17 cellular contexts compared by ENCODE assay signal in genomic region chr15:29942548-29942947, GRCh38.
DNase-seq lines count a peak whose midpoint lies in the region; ATAC-seq and TF ChIP-seq lines count a peak whose summit lies in the region.
"Had no signal": no experiment of that assay in that cellular context is flagged by ENCODE, and none has a peak within 500 bp of the region (broad histone marks: within the 10 kb centered on the region; RNA-seq: fewer than 3 reads in every experiment).

No MANE protein-coding gene starts in this region.

- H3K4me3 ChIP-seq in GM23338 = no peak overlapping the region
- H3K4me3 ChIP-seq in right lobe of liver = peak overlapping the region in 2 of 3 donors; percentile 3 to 14
- H3K4me3 ChIP-seq: K562, SJSA1 had no signal

- peaks cover 3% of the 10 kb centered on the region; the same call in 2 of the 3 replicates for H3K4me1 Mint-ChIP-seq in GM23338
- no peaks in the 10 kb centered on the region for H3K4me1 Mint-ChIP-seq in activated T-helper 1 cell treated with anti-CD3 and anti-CD28 coated beads, Interleukin-12 subunit alpha, Interleukin-12 subunit beta, Interleukin-2, Interleukin-4 antibody, amounts not matched to agents 30 ng/mL and 10 ng/mL and 1 ng/mL, durations not matched to agents 14 hours and 24 hours and 36 hours (ENCODE audit: low read depth)
- H3K4me1 Mint-ChIP-seq: CD14-positive monocyte had no signal

- H3K36me3 ChIP-seq in GM23338 (ENCODE audit: insufficient read depth) (no peaks in the 10 kb centered on the region), right lobe of liver (no peaks in the 10 kb centered on the region)
- H3K36me3 ChIP-seq: SJSA1 had no signal

- no peaks in the 10 kb centered on the region for H4K20me1 ChIP-seq in GM23338 (replicated peaks; ENCODE audit: insufficient read depth)

- no peak overlapping the region for H3K4me3 Mint-ChIP-seq in GM23338
- H3K4me3 Mint-ChIP-seq in activated T-helper 1 cell treated with anti-CD3 and anti-CD28 coated beads, Interleukin-12 subunit alpha, Interleukin-12 subunit beta, Interleukin-2, Interleukin-4 antibody, amounts not matched to agents 30 ng/mL and 10 ng/mL and 1 ng/mL, durations not matched to agents 14 hours and 24 hours and 36 hours = no peak overlapping the region
- H3K4me3 Mint-ChIP-seq: CD14-positive monocyte had no signal

- H3K4me1 ChIP-seq in GM23338 (ENCODE audit: insufficient read depth) = no peaks in the 10 kb centered on the region
- H3K4me1 ChIP-seq in right lobe of liver = peaks cover 0 to 8% (median 3%) of the 10 kb centered on the region in 4 donors

- no peaks in the 10 kb centered on the region for H3K27me3 ChIP-seq in GM23338 (ENCODE audit: insufficient read depth)
- no peaks in the 10 kb centered on the region for H3K27me3 ChIP-seq in right lobe of liver
- H3K27me3 ChIP-seq: SJSA1 had no signal

- no peak overlapping the region for H3K27ac ChIP-seq in GM23338 (ENCODE audit: low read depth)
- no peak overlapping the region for H3K27ac ChIP-seq in right lobe of liver
- H3K27ac ChIP-seq in temporal lobe (ENCODE audit: low read depth, low read length) = peak overlapping the region; percentile 88
- H3K27ac ChIP-seq: SJSA1 had no signal

- 33% methylated on average over 6 of the region's 7 CpGs for WGBS in right lobe of liver (ENCODE audit: insufficient coverage, low coverage, low lambda C conversion rate, missing lambda C conversion rate)

- TF ChIP-seq POLR2A in right lobe of liver (IDR thresholded peaks at IDR 0.05) = no peak

- no peaks in the 10 kb centered on the region for H3K9me2 ChIP-seq in GM23338 (ENCODE audit: insufficient read depth)

- H3F3A ChIP-seq in GM23338 (replicated peaks; ENCODE audit: low read depth) = no peaks in the 10 kb centered on the region

- ATAC-seq in GM23338 (no peak), right lobe of liver (peak; percentile 91 to 97 (median 96)), HG02981 (IDR thresholded peaks at IDR 0.05; ENCODE audit: unreplicated experiment) (no peak), GM18519 (IDR thresholded peaks at IDR 0.05; ENCODE audit: low FRiP score, unreplicated experiment) (no peak)

- no peak overlapping the region for H3K4me2 ChIP-seq in GM23338

- H3K9me3 ChIP-seq in right lobe of liver = no peaks in the 10 kb centered on the region

- intact Hi-C loops in right lobe of liver (cut with DNase I) = no loop called here
- intact Hi-C loops in activated T-helper 1 cell treated with anti-CD3 and anti-CD28 coated beads, Interleukin-12 subunit alpha, Interleukin-12 subunit beta, Interleukin-2, Interleukin-4 antibody, amounts not matched to agents 30 ng/mL and 10 ng/mL and 1 ng/mL, durations not matched to agents 14 hours and 24 hours and 36 hours (cut with micrococcal nuclease) = no loop called here

- TF ChIP-seq CTCF in GM23338 (conservative IDR thresholded peaks at IDR 0.05; ENCODE audit: low read depth in 2 of 2) (no peak), right lobe of liver (IDR thresholded peaks at IDR 0.05) (no peak)

- DNase-seq in GM23338 (ENCODE audit: low spot score) (no peak), amniotic epithelial cell (ENCODE audit: low read depth) (peak; percentile 25), right lobe of liver (peak; percentile 74 to 86 (median 83))
- no peak for DNase-seq in activated T-helper 1 cell treated with anti-CD3 and anti-CD28 coated beads, Interleukin-12 subunit alpha, Interleukin-12 subunit beta, Interleukin-2, Interleukin-4 antibody, amounts not matched to agents 30 ng/mL and 10 ng/mL and 1 ng/mL, durations not matched to agents 14 hours and 24 hours and 36 hours (ENCODE audit: low spot score)
- DNase-seq: ACHN, AML-193, DMS79 treated with DMSO at 0.1 percent for 48 hours, NCI-H1105, NCI-H1694, NCI-H510A, OCI-M1 had no signal

- no peaks in the 10 kb centered on the region; the same call in 2 of the 3 replicates for H3K9me3 Mint-ChIP-seq in GM23338
- no peaks in the 10 kb centered on the region for H3K9me3 Mint-ChIP-seq in activated T-helper 1 cell treated with anti-CD3 and anti-CD28 coated beads, Interleukin-12 subunit alpha, Interleukin-12 subunit beta, Interleukin-2, Interleukin-4 antibody, amounts not matched to agents 30 ng/mL and 10 ng/mL and 1 ng/mL, durations not matched to agents 14 hours and 24 hours and 36 hours

- H2AFZ ChIP-seq in GM23338 = peak overlapping the region; percentile 44; the same call in 1 of the 2 replicates

- no peaks in the 10 kb centered on the region for H3K79me2 ChIP-seq in GM23338 (replicated peaks; ENCODE audit: insufficient read depth)

- no peaks in the 10 kb centered on the region for H3K27me3 Mint-ChIP-seq in GM23338 (ENCODE audit: insufficient read depth, low read depth, poor library complexity)
- H3K27me3 Mint-ChIP-seq in activated T-helper 1 cell treated with anti-CD3 and anti-CD28 coated beads, Interleukin-12 subunit alpha, Interleukin-12 subunit beta, Interleukin-2, Interleukin-4 antibody, amounts not matched to agents 30 ng/mL and 10 ng/mL and 1 ng/mL, durations not matched to agents 14 hours and 24 hours and 36 hours (ENCODE audit: insufficient read depth) = peaks cover 5% of the 10 kb centered on the region

- no peak overlapping the region for H3K27ac Mint-ChIP-seq in GM23338
- no peak overlapping the region for H3K27ac Mint-ChIP-seq in activated T-helper 1 cell treated with anti-CD3 and anti-CD28 coated beads, Interleukin-12 subunit alpha, Interleukin-12 subunit beta, Interleukin-2, Interleukin-4 antibody, amounts not matched to agents 30 ng/mL and 10 ng/mL and 1 ng/mL, durations not matched to agents 14 hours and 24 hours and 36 hours
- H3K27ac Mint-ChIP-seq: CD14-positive monocyte had no signal

- H3K36me3 Mint-ChIP-seq in GM23338 (ENCODE audit: low read depth) = no peaks in the 10 kb centered on the region
- H3K36me3 Mint-ChIP-seq in activated T-helper 1 cell treated with anti-CD3 and anti-CD28 coated beads, Interleukin-12 subunit alpha, Interleukin-12 subunit beta, Interleukin-2, Interleukin-4 antibody, amounts not matched to agents 30 ng/mL and 10 ng/mL and 1 ng/mL, durations not matched to agents 14 hours and 24 hours and 36 hours (ENCODE audit: low read depth) = no peaks in the 10 kb centered on the region
- H3K36me3 Mint-ChIP-seq: CD14-positive monocyte had no signal

TF ChIP-seq in GM23338, 12 proteins besides CTCF, POLR2A, EP300 and RAD21 (continues in another document):
- no peak for TF ChIP-seq ZNF331 (CRISPR knock-in tag; IDR thresholded peaks at IDR 0.05; ENCODE audit: low read depth)
- no peak for TF ChIP-seq EZH2phosphoT487 (IDR thresholded peaks at IDR 0.05; ENCODE audit: unreplicated experiment)
- no peak for TF ChIP-seq NANOG (IDR thresholded peaks at IDR 0.05; ENCODE audit: borderline replicate concordance)
- no peak for TF ChIP-seq POLR2AphosphoS5 (IDR thresholded peaks at IDR 0.05; ENCODE audit: low read depth)
- no peak for TF ChIP-seq JUNB (IDR thresholded peaks at IDR 0.05; ENCODE audit: unreplicated experiment)
- TF ChIP-seq ETS1 (IDR thresholded peaks at IDR 0.05) = no peak
- no peak for TF ChIP-seq STAT1 (IDR thresholded peaks at IDR 0.05; ENCODE audit: unreplicated experiment)
- no peak for TF ChIP-seq EZH2 (IDR thresholded peaks at IDR 0.05; ENCODE audit: low read depth, unreplicated experiment)
- TF ChIP-seq CREB1 (CRISPR knock-in tag; IDR thresholded peaks at IDR 0.05; ENCODE audit: low read depth) = no peak
- no peak for TF ChIP-seq ZNF114 (CRISPR knock-in tag; IDR thresholded peaks at IDR 0.05)

Comparison
In these comparisons a context has a peak if more than half of its experiments do, and no peak if none do; other contexts are left out.
1. ATAC-seq: peak in right lobe of liver (4 of 4); none in GM23338 (single experiment), HG02981 (single experiment) and GM18519 (single experiment).
2. DNase-seq: peak in amniotic epithelial cell (single experiment) and right lobe of liver (3 of 3); none in GM23338 (single experiment) and activated T-helper 1 cell treated with anti-CD3 and anti-CD28 coated beads, Interleukin-12 subunit alpha, Interleukin-12 subunit beta, Interleukin-2, Interleukin-4 antibody, amounts not matched to agents 30 ng/mL and 10 ng/mL and 1 ng/mL, durations not matched to agents 14 hours and 24 hours and 36 hours (single experiment).